ENCODE assay signal across 8 cellular contexts in the genomic region with DNA sequence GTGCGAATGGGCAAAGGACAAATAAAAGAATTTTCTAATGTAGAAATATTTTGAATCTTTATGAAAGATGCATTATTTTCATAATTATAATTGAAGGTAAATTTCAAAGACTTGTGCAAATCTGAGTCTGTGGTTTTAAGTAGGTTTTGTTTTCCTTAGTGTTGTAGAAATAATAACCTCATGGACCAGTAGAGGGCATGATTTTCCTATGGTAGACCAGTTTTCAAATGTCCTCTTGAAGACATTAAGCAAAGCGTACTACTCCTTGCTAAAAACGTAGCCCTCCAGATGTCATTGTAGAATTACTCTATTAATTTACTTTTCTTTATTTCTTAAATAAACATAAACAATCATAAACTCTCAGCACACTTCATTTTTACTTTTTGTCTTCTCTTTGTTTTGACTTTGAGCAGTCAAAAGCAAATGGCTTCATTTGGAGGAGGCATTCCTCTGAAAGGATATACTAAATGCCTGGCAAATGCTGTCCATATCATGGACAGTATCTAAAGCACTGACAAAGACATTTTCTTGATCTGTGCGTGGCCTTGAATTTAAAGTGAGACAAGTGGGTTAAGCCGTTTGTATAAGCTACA.
DNase-seq lines count a peak whose midpoint lies in the region; ATAC-seq and TF ChIP-seq lines count a peak whose summit lies in the region.

No MANE protein-coding gene starts in this region.

- no peak overlapping the region for H3K4me3 ChIP-seq in body of pancreas

- peaks cover 45% of the 10 kb centered on the region for H3K27me3 Mint-ChIP-seq in T-helper 2 cell treated with Interferon-gamma antibody and Interleukin-4, amounts not matched to agents 5 μg/mL and 100 μg/mL, for 36 hours (ENCODE audit: low read depth)

- no peak overlapping the region for H3K27ac Mint-ChIP-seq in T-helper 2 cell treated with Interferon-gamma antibody and Interleukin-4, amounts not matched to agents 5 μg/mL and 100 μg/mL, for 36 hours

- peak; percentile 19 to 49 (median 42) for TF ChIP-seq CTCF in body of pancreas (IDR thresholded peaks at IDR 0.05)

- no peaks in the 10 kb centered on the region for H3K9me3 ChIP-seq in body of pancreas

- TF ChIP-seq POLR2A in body of pancreas (IDR thresholded peaks at IDR 0.05), result no peak

- H3K36me3 Mint-ChIP-seq in T-helper 2 cell treated with Interferon-gamma antibody and Interleukin-4, amounts not matched to agents 5 μg/mL and 100 μg/mL, for 36 hours (ENCODE audit: low read depth), result no peaks in the 10 kb centered on the region

- no peak overlapping the region for H3K4me3 Mint-ChIP-seq in T-helper 2 cell treated with Interferon-gamma antibody and Interleukin-4, amounts not matched to agents 5 μg/mL and 100 μg/mL, for 36 hours

- DNase-seq in DMS 273 (lab: John Stamatoyannopoulos, UW; ENCODE audit: unreplicated experiment) (peak; percentile 70), NCI-H446 (lab: John Stamatoyannopoulos, UW) (peak; percentile 35 to 53), body of pancreas (no peak), lung microvascular endothelial cell (ENCODE audit: low read depth in 2 of 2) (peak; percentile 55 to 60)
- no peak for DNase-seq in activated CD8-positive, alpha-beta memory T cell treated with anti-CD3 and anti-CD28 coated beads for 24 hours
- no peak for DNase-seq in activated CD4-positive, CD25-positive, alpha-beta regulatory T cell treated with anti-CD3 and anti-CD28 coated beads, Interleukin-2, amount 50 U/mL, for 72 hours
- no peak for DNase-seq in T-helper 2 cell treated with Interferon-gamma antibody and Interleukin-4, amounts not matched to agents 5 μg/mL and 100 μg/mL, for 36 hours (ENCODE audit: low spot score)

- ATAC-seq in GM21528 (IDR thresholded peaks at IDR 0.05; ENCODE audit: low FRiP score, unreplicated experiment) (peak; percentile 64), body of pancreas (no peak)

- peaks cover 16% of the 10 kb centered on the region for H3K4me1 Mint-ChIP-seq in T-helper 2 cell treated with Interferon-gamma antibody and Interleukin-4, amounts not matched to agents 5 μg/mL and 100 μg/mL, for 36 hours (ENCODE audit: low read depth)

- H3K36me3 ChIP-seq in body of pancreas (replicated peaks in 1 of 2; ENCODE audit: insufficient read depth in 1 of 2, low read depth in 2 of 2), result no peaks in the 10 kb centered on the region

- no peak overlapping the region for H3K27ac ChIP-seq in body of pancreas

- H3K27me3 ChIP-seq in body of pancreas, result no peaks in the 10 kb centered on the region

- intact Hi-C loops in body of pancreas (cut with DNase I), result no loop called here

- H3K9me3 Mint-ChIP-seq in T-helper 2 cell treated with Interferon-gamma antibody and Interleukin-4, amounts not matched to agents 5 μg/mL and 100 μg/mL, for 36 hours, result no peaks in the 10 kb centered on the region

- 30 to 34% methylated on average over 5 of the region's 5 CpGs for WGBS in body of pancreas, 2 donors

- H3K4me1 ChIP-seq in body of pancreas, result no peaks in the 10 kb centered on the region

Comparison
In these comparisons a context has a peak if more than half of its experiments do, and no peak if none do; other contexts are left out.
1. DNase-seq: peak in DMS 273 (single experiment), NCI-H446 (2 of 2) and lung microvascular endothelial cell (2 of 2); none in body of pancreas (0 of 4), activated CD8-positive, alpha-beta memory T cell treated with anti-CD3 and anti-CD28 coated beads for 24 hours (single experiment), activated CD4-positive, CD25-positive, alpha-beta regulatory T cell treated with anti-CD3 and anti-CD28 coated beads, Interleukin-2, amount 50 U/mL, for 72 hours (single experiment) and T-helper 2 cell treated with Interferon-gamma antibody and Interleukin-4, amounts not matched to agents 5 μg/mL and 100 μg/mL, for 36 hours (single experiment).